ENCODE assay signal across 9 cellular contexts in the genomic region with DNA sequence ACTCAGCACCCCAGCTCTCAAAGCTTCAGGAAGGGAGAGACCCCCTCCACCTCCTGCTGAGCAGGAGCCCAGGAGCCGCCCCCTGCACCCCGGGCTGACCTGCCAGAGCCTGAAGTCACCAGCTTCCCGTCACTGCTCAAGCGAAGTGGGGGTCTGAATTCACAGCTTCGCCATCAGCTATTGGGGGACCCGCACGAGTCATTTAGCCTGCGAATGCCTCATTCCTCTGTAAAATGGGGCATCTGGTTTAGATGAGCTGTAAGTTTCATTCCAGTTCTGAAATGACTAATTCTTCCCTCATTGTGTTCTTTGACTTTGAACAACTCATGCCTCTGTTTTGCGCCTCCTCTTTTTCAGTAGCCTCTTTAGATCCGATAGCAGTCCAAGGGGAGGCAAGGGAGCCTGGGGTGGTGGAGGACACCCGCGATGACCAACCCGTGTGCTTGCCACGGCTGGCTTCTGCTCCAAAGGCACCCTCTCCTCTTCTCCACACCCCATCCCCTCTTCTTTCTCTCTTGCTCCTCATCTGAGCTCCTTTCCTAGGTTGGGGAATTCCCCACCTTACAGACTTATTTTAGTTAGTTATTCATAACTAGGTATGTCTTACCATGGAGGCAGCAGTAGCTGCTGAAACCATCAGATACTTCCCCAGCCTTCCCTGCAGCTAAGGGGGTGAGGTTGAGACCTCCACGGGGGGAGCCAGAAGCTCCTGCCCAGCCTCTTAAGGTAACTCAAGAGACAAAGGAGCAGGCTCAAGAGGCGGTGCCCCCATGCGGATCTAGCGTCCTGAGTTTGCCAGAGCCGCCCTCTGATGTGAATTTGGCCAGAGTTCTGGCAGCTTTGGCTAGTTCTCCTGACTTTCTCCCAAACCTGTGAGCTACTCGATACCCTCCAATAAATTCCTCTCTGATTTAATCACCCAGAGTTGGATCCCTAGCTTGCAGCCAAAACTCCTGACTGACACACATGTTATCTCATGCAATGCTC. TPM values are rescaled to one million over a fixed set of nuclear protein-coding genes. Genes with fewer than 3 reads are reported as not detected.
DNase-seq lines count a peak whose midpoint lies in the region; ATAC-seq and TF ChIP-seq lines count a peak whose summit lies in the region.
"Had no signal": no experiment of that assay in that cellular context is flagged by ENCODE, and none has a peak within 500 bp of the region (broad histone marks: within the 10 kb centered on the region; RNA-seq: fewer than 3 reads in every experiment).

No MANE protein-coding gene starts in this region.

- H3K36me3 ChIP-seq in GM06990 (ENCODE audit: control insufficient read depth, insufficient read depth, low read length), result no peaks in the 10 kb centered on the region
- H3K36me3 ChIP-seq in SJCRH30, result no peaks in the 10 kb centered on the region

- peak; percentile 31 for TF ChIP-seq CTCF in GM06990 (IDR thresholded peaks at IDR 0.05; ENCODE audit: insufficient read depth, low read length, poor library complexity, severe bottlenecking)

- no peaks in the 10 kb centered on the region for H3K36me3 Mint-ChIP-seq in T-cell

- H3K9me3 ChIP-seq in SJCRH30 (replicated peaks), result no peaks in the 10 kb centered on the region

- H3K4me1 Mint-ChIP-seq in T-cell, result peaks cover 34 to 55% (median 44%) of the 10 kb centered on the region in 3 donors

- H3K4me3 ChIP-seq in GM06990 (replicated peaks; ENCODE audit: low read depth, low read length) (peak overlapping the region; percentile 33; the same call in 1 of the 2 replicates), SJCRH30 (no peak overlapping the region)

- POLR2A ChIA-PET in T-cell (lab: Charles Lee), result interaction anchor here (0.9 to 1.1 kb wide), 2 partner anchors 8 to 15 kb away, joined by 3 to 4 read pairs; no protein-coding TSS in a partner anchor

- peak overlapping the region; percentile 70 to 81 for H3K27ac Mint-ChIP-seq in T-cell

- peak in 2 of 4 experiments; percentile 8 to 11 for ATAC-seq in T-cell (replicated peaks in 1 of 4)

- H3K9me3 Mint-ChIP-seq in T-cell, result no peaks in the 10 kb centered on the region

- peaks cover 6% of the 10 kb centered on the region; the same call in 1 of the 2 replicates for H3K4me1 ChIP-seq in SJCRH30

- H3K27me3 ChIP-seq in GM06990 (replicated peaks; ENCODE audit: control insufficient read depth, insufficient read depth, low read length), result no peaks in the 10 kb centered on the region
- peaks cover 11% of the 10 kb centered on the region; the same call in 1 of the 2 replicates for H3K27me3 ChIP-seq in SJCRH30

- H3K4me3 Mint-ChIP-seq in T-cell, result peak overlapping the region; percentile 1 to 31 (median 18)

- H3K27ac ChIP-seq in SJCRH30, result no peak overlapping the region
- H3K27ac ChIP-seq: KMS-11 had no signal

- CTCF ChIA-PET in T-cell (lab: Charles Lee), result interaction anchor here (0.6 to 1.6 kb wide), 9 partner anchors 11 to 270 kb away, joined by 3 to 7 read pairs (median 3); partner anchors contain the start of gene PFKFB3 (in 2 of the 2)

- H3K27me3 Mint-ChIP-seq in T-cell, result peaks cover 0 to 2% of the 10 kb centered on the region in 2 donors

- peak; percentile 72 for DNase-seq in GM06990 (ENCODE audit: extremely low read depth, insufficient read length)
- DNase-seq in HCEC 1CT, result peak; percentile 89
- no peak for DNase-seq in T-cell
- peak; percentile 64 for DNase-seq in fibroblast of gingiva (ENCODE audit: low read depth)
- DNase-seq in SJCRH30, result no peak
- DNase-seq in SIG-M5 (lab: John Stamatoyannopoulos, UW), result no peak
- DNase-seq in NOMO-1 (lab: John Stamatoyannopoulos, UW; ENCODE audit: unreplicated experiment in 2 of 2), result no peak
- DNase-seq in cardiac septum (ENCODE audit: low spot score), result no peak

- intact Hi-C loops in cardiac septum (cut with DNase I), result no loop called here

RNA-seq across cellular contexts. Expression of gene RBM17, which starts 47.7 kb away (rescaled TPM):
- 100 to 1,000 TPM; 119 to 148 (median 127) TPM for total RNA-seq in T-cell
- 59.8 and 60.6 TPM in 2 replicates for total RNA-seq in SJCRH30 (2014; rRNA removed; shearing (Covaris generic))
- total RNA-seq in cardiac septum, result 70.1 TPM

Comparison
In these comparisons a context has a peak if more than half of its experiments do, and no peak if none do; other contexts are left out.
1. DNase-seq: peak in GM06990 (single experiment), HCEC 1CT (single experiment) and fibroblast of gingiva (single experiment); none in T-cell (0 of 34), SJCRH30 (0 of 2), SIG-M5 (single experiment), NOMO-1 (0 of 2) and cardiac septum (single experiment).